Comparison of ENCODE assay signal across 1 cellular context in genomic region chr13:99322297-99323103, GRCh38.
TF ChIP-seq lines count a peak whose summit lies in the region.

No MANE protein-coding gene starts in this region.

TF ChIP-seq in HepG2, 621 proteins besides CTCF, POLR2A, EP300 and RAD21 (continued from another document):
- TF ChIP-seq DRAP1 (CRISPR knock-in tag; IDR thresholded peaks at IDR 0.05): no peak
- TF ChIP-seq ZBTB25 (CRISPR knock-in tag; IDR thresholded peaks at IDR 0.05): no peak
- TF ChIP-seq ZNF773 (CRISPR knock-in tag; IDR thresholded peaks at IDR 0.05; ENCODE audit: borderline replicate concordance): no peak
